32 cellular contexts compared by ENCODE assay signal in the genomic region with DNA sequence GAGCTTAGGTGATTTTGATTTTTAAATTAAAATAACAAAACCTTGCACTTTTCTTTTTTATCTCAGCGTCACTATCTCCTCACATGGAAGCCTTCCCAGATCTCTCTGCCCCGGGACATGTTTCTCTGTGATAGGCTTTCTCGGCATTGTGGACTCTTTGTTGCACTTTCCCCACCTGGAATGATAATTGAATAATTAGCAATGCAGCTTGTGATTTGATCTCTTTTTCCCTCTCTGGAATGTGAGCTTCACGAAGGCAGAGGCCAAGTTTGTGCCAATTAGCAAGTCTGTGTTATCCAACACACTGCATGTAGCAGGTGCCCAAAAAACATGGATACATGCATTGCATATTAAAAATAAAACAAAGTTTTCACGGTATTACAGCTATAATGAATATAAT.
"Had no signal": no experiment of that assay in that cellular context is flagged by ENCODE, and none has a peak within 500 bp of the region (broad histone marks: within the 10 kb centered on the region; RNA-seq: fewer than 3 reads in every experiment).

No MANE protein-coding gene starts in this region.

- DNase-seq: activated CD4-positive, alpha-beta T cell treated with anti-CD3 and anti-CD28 coated beads for 36 hours; activated CD4-positive, alpha-beta T cell treated with anti-CD3 and anti-CD28 coated beads, Interleukin-2, amount 10 ng/mL, durations not matched to agents 7 days and 5 days; activated CD4-positive, alpha-beta T cell treated with anti-CD3 and anti-CD28 coated beads, Interleukin-2, amount 50 U/mL, for 48 hours; activated CD8-positive, alpha-beta T cell treated with anti-CD3 and anti-CD28 coated beads, Interleukin-2, amount 10 ng/mL, durations not matched to agents 7 days and 5 days; activated gamma-delta T cell; activated naive CD4-positive, alpha-beta T cell treated with Interleukin-2 at 50 U/mL for 16 hours; activated naive CD8-positive, alpha-beta T cell treated with anti-CD3 and anti-CD28 coated beads, Interleukin-2, amount 10 ng/mL, durations not matched to agents 7 days and 5 days; activated T-cell treated with anti-CD3 and anti-CD28 coated beads, Interleukin-2, amount 50 U/mL, for 24 hours; body of pancreas; Karpas-422; KBM-7; NCI-H1105; NCI-H1417 treated with DMSO at 0.1 percent for 48 hours; NCI-H187 treated with DMSO at 0.1 percent for 48 hours; NCI-H2081; NCI-H2171 treated with DMSO at 0.1 percent for 48 hours; NCI-H2227 treated with DMSO at 0.1 percent for 48 hours; NCI-H446; NCI-H510A treated with DMSO at 0.1 percent for 48 hours; NCI-H526 treated with DMSO at 0.1 percent for 48 hours; PC-3; Peyer's patch; RPMI8226; SHP77 treated with DMSO at 0.1 percent for 48 hours; SK-N-SH had no signal

- H3K4me3 ChIP-seq: body of pancreas, breast epithelium, Peyer's patch, SJSA1 had no signal

- H3K4me1 Mint-ChIP-seq: activated CD4-positive, alpha-beta T cell treated with anti-CD3 and anti-CD28 coated beads for 36 hours; activated CD4-positive, alpha-beta T cell treated with anti-CD3 and anti-CD28 coated beads, Interleukin-2, amount 10 ng/mL, durations not matched to agents 7 days and 5 days; activated naive CD4-positive, alpha-beta T cell treated with anti-CD3 and anti-CD28 coated beads, Interleukin-2, amount 50 U/mL, for 24 hours; activated naive CD8-positive, alpha-beta T cell treated with anti-CD3 and anti-CD28 coated beads, Interleukin-2, amount 10 ng/mL, durations not matched to agents 7 days and 5 days had no signal

- H3K27ac ChIP-seq: body of pancreas, breast epithelium, Peyer's patch, SJSA1 had no signal

- H3K27ac Mint-ChIP-seq: activated CD4-positive, alpha-beta T cell treated with anti-CD3 and anti-CD28 coated beads for 36 hours; activated CD4-positive, alpha-beta T cell treated with anti-CD3 and anti-CD28 coated beads, Interleukin-2, amount 10 ng/mL, durations not matched to agents 7 days and 5 days; activated CD8-positive, alpha-beta T cell treated with anti-CD3 and anti-CD28 coated beads, Interleukin-2, amount 10 ng/mL, durations not matched to agents 7 days and 5 days; activated naive CD8-positive, alpha-beta T cell treated with anti-CD3 and anti-CD28 coated beads, Interleukin-2, amount 10 ng/mL, durations not matched to agents 7 days and 5 days; activated T-cell treated with anti-CD3 and anti-CD28 coated beads, Interleukin-2, amount 50 U/mL, for 24 hours; activated T-helper 2 cell treated with anti-CD3 and anti-CD28 coated beads, Interferon-gamma antibody, Interleukin-2, Interleukin-4, amounts not matched to agents 10 μg/mL and 5 μg/mL and 100 μg/mL, durations not matched to agents 14 hours and 24 hours and 36 hours; T-helper 1 cell treated with Interleukin-12 subunit alpha and Interleukin-12 subunit beta and Interleukin-4 antibody, amounts not matched to agents 30 μg/mL and 1 μg/mL, for 36 hours; T-helper 2 cell treated with Interferon-gamma antibody and Interleukin-4, amounts not matched to agents 5 μg/mL and 100 μg/mL, for 36 hours had no signal

- H3K9ac ChIP-seq: SK-N-SH had no signal

- H3K36me3 Mint-ChIP-seq: activated naive CD4-positive, alpha-beta T cell treated with anti-CD3 and anti-CD28 coated beads, Interleukin-2, amount 50 U/mL, for 24 hours; activated naive CD8-positive, alpha-beta T cell treated with anti-CD3 and anti-CD28 coated beads, Interleukin-2, amount 10 ng/mL, durations not matched to agents 7 days and 5 days had no signal

- H3K36me3 ChIP-seq: breast epithelium, Peyer's patch, SJSA1 had no signal

- H3K4me3 Mint-ChIP-seq: activated CD4-positive, alpha-beta T cell treated with anti-CD3 and anti-CD28 coated beads for 36 hours; activated CD4-positive, alpha-beta T cell treated with anti-CD3 and anti-CD28 coated beads, Interleukin-2, amount 10 ng/mL, durations not matched to agents 7 days and 5 days; activated CD8-positive, alpha-beta T cell treated with anti-CD3 and anti-CD28 coated beads, Interleukin-2, amount 10 ng/mL, durations not matched to agents 7 days and 5 days; activated naive CD4-positive, alpha-beta T cell treated with anti-CD3 and anti-CD28 coated beads, Interleukin-2, amount 50 U/mL, for 24 hours; activated naive CD8-positive, alpha-beta T cell treated with anti-CD3 and anti-CD28 coated beads, Interleukin-2, amount 10 ng/mL, durations not matched to agents 7 days and 5 days; activated T-cell treated with anti-CD3 and anti-CD28 coated beads, Interleukin-2, amount 50 U/mL, for 24 hours; T-helper 1 cell treated with Interleukin-12 subunit alpha and Interleukin-12 subunit beta and Interleukin-4 antibody, amounts not matched to agents 30 μg/mL and 1 μg/mL, for 36 hours; T-helper 2 cell treated with Interferon-gamma antibody and Interleukin-4, amounts not matched to agents 5 μg/mL and 100 μg/mL, for 36 hours had no signal

- H3K27me3 ChIP-seq: body of pancreas, breast epithelium, Peyer's patch, SJSA1 had no signal

- H3K9me3 ChIP-seq: body of pancreas, breast epithelium, Peyer's patch, SJSA1, SK-N-SH had no signal

- H3K27me3 Mint-ChIP-seq: activated CD4-positive, alpha-beta T cell treated with anti-CD3 and anti-CD28 coated beads for 36 hours; activated CD4-positive, alpha-beta T cell treated with anti-CD3 and anti-CD28 coated beads, Interleukin-2, amount 10 ng/mL, durations not matched to agents 7 days and 5 days; activated naive CD4-positive, alpha-beta T cell treated with anti-CD3 and anti-CD28 coated beads, Interleukin-2, amount 50 U/mL, for 24 hours; activated naive CD8-positive, alpha-beta T cell treated with anti-CD3 and anti-CD28 coated beads, Interleukin-2, amount 10 ng/mL, durations not matched to agents 7 days and 5 days; activated T-cell treated with anti-CD3 and anti-CD28 coated beads, Interleukin-2, amount 50 U/mL, for 24 hours had no signal

- ATAC-seq: activated CD4-positive, alpha-beta T cell treated with anti-CD3 and anti-CD28 coated beads for 36 hours; activated CD4-positive, CD25-positive, alpha-beta regulatory T cell treated with anti-CD3 and anti-CD28 coated beads, Interleukin-2, amount 50 U/mL, for 24 hours; activated CD8-positive, alpha-beta T cell treated with anti-CD3 and anti-CD28 coated beads, Interleukin-2, amount 10 ng/mL, durations not matched to agents 7 days and 5 days; body of pancreas; PC-3 had no signal

- H3K4me1 ChIP-seq: breast epithelium, Peyer's patch, SJSA1 had no signal
